In the genomic region with DNA sequence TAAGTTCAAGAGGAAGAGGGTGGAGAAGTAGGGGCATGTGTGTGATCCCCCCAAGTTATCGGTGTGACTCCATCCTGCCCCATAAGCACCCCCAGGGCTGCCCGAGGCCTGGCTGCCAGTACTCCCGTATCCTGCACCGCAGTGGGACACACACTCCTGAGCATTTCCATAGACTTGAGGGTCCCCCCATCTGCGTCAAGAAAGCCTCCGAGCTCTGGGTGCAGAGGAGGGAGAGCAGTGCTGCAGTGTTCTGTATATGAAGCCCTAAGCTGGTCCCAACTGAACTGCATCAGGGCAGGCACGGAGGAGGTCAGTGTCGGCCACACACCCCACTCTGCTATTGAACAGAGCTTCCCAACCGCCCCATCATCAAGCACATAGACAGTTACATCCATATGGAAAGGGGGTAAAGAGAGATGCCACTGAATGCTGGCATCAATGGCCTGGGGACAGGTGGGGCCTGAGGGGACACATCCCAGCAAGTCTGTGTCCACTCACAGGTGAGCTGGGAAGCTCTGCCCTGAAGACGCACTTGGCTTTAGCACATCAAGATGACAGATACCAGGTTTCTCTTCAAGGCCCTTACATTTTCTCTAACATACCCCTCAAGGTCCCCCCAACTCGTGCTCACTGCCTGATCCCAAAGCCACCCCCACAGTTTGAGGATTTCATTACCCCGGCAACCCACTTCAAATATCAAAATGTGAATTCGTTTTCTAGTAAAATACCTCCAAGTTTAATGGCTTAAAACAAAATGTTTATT, we compare ENCODE assay signal across 1 cellular context.
TF ChIP-seq lines count a peak whose summit lies in the region.

No MANE protein-coding gene starts in this region.

TF ChIP-seq in HCT116, 20 proteins besides CTCF, POLR2A, EP300 and RAD21 (continued from another document):
- TF ChIP-seq, protein P1, sequence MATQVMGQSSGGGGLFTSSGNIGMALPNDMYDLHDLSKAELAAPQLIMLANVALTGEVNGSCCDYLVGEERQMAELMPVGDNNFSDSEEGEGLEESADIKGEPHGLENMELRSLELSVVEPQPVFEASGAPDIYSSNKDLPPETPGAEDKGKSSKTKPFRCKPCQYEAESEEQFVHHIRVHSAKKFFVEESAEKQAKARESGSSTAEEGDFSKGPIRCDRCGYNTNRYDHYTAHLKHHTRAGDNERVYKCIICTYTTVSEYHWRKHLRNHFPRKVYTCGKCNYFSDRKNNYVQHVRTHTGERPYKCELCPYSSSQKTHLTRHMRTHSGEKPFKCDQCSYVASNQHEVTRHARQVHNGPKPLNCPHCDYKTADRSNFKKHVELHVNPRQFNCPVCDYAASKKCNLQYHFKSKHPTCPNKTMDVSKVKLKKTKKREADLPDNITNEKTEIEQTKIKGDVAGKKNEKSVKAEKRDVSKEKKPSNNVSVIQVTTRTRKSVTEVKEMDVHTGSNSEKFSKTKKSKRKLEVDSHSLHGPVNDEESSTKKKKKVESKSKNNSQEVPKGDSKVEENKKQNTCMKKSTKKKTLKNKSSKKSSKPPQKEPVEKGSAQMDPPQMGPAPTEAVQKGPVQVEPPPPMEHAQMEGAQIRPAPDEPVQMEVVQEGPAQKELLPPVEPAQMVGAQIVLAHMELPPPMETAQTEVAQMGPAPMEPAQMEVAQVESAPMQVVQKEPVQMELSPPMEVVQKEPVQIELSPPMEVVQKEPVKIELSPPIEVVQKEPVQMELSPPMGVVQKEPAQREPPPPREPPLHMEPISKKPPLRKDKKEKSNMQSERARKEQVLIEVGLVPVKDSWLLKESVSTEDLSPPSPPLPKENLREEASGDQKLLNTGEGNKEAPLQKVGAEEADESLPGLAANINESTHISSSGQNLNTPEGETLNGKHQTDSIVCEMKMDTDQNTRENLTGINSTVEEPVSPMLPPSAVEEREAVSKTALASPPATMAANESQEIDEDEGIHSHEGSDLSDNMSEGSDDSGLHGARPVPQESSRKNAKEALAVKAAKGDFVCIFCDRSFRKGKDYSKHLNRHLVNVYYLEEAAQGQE (IDR thresholded peaks at IDR 0.05; ENCODE audit: low read depth), result no peak
- TF ChIP-seq SIN3A (IDR thresholded peaks at IDR 0.05; ENCODE audit: low read depth) (no peak), MAX (IDR thresholded peaks at IDR 0.05) (no peak), EZH2phosphoT487 (IDR thresholded peaks at IDR 0.05; ENCODE audit: borderline replicate concordance) (no peak), ELF1 (IDR thresholded peaks at IDR 0.05; ENCODE audit: borderline replicate concordance, low read depth) (no peak), ZNF274 (IDR thresholded peaks at IDR 0.05; ENCODE audit: low read depth, low read length) (no peak), SRF (IDR thresholded peaks at IDR 0.05; ENCODE audit: low read depth) (no peak), TCF7L2 (IDR thresholded peaks at IDR 0.05; ENCODE audit: borderline replicate concordance, extremely low read depth, insufficient read depth, insufficient read length) (no peak), SP1 (IDR thresholded peaks at IDR 0.05; ENCODE audit: low read depth) (no peak)
- TF ChIP-seq, protein P2, sequence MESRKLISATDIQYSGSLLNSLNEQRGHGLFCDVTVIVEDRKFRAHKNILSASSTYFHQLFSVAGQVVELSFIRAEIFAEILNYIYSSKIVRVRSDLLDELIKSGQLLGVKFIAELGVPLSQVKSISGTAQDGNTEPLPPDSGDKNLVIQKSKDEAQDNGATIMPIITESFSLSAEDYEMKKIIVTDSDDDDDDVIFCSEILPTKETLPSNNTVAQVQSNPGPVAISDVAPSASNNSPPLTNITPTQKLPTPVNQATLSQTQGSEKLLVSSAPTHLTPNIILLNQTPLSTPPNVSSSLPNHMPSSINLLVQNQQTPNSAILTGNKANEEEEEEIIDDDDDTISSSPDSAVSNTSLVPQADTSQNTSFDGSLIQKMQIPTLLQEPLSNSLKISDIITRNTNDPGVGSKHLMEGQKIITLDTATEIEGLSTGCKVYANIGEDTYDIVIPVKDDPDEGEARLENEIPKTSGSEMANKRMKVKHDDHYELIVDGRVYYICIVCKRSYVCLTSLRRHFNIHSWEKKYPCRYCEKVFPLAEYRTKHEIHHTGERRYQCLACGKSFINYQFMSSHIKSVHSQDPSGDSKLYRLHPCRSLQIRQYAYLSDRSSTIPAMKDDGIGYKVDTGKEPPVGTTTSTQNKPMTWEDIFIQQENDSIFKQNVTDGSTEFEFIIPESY (IDR thresholded peaks at IDR 0.05; ENCODE audit: extremely low read depth, insufficient replicate concordance, low read length), result no peak
